In the genomic region with DNA sequence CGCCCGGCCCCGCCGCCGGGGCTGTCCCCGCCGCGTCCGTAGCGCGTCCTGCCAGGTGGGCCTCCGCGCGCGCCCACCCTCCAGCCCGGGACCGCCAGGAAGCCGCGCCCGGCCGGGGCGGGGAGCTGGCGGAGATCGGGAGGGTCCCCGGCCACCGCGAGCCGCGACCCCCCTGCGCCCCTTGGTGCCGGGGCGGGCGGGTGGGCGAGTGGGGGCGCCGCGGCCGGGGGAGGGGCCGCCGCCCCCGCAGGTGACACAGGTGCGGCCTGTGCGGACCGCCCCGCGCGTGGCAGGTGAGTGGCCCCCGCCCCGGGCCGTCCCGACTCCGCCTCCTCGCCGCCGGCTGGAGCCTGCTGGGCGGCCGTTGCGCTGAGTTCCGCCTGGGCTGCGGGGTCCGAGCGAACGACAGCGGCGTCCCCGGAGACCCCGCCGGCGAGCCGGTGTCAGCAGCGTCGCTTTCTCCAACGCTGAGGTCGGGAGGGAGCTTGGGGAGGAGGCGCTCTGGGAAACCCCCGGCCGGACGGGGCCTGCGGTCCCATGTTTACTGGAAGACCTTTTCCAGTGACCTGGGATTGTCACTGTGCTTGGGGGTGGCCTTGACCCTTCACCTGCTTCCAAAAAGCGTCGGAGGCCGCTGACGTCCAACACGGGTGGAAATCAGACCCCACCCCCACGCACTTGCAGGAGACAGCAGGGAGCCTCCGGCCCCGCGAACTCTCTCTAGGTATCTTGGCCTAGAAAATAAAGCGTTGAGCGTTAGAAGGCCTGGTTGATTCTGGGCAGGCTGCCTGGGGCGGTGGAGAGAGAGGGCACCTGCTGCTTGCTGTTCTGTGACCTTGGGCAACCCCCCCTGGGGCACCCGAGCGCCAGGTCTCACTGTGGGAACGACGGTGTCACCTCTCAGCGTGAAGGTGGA, we compare ENCODE assay signal across 8 cellular contexts. TPM values are rescaled to one million over a fixed set of nuclear protein-coding genes. Genes with fewer than 3 reads are reported as not detected.
DNase-seq lines count a peak whose midpoint lies in the region; ATAC-seq and TF ChIP-seq lines count a peak whose summit lies in the region.

No MANE protein-coding gene starts in this region.

- no peaks in the 10 kb centered on the region for H3K9me3 Mint-ChIP-seq in CD8-positive, alpha-beta memory T cell
- H3K9me3 Mint-ChIP-seq in activated CD8-positive, alpha-beta T cell treated with anti-CD3 and anti-CD28 coated beads for 36 hours = no peaks in the 10 kb centered on the region

- H3K9me3 ChIP-seq in CD8-positive, alpha-beta memory T cell (ENCODE audit: low read length) = no peaks in the 10 kb centered on the region
- no peaks in the 10 kb centered on the region for H3K9me3 ChIP-seq in thoracic aorta

- H3K4me1 ChIP-seq in CD8-positive, alpha-beta memory T cell (ENCODE audit: insufficient read depth, low read length) = peaks cover 50% of the 10 kb centered on the region
- H3K4me1 ChIP-seq in thoracic aorta (ENCODE audit: control insufficient read depth in 1 of 2, low read depth in 2 of 2) = peaks cover under 1 to 23% of the 10 kb centered on the region in 2 donors

- peaks cover 8% of the 10 kb centered on the region for H3K36me3 ChIP-seq in CD8-positive, alpha-beta memory T cell (ENCODE audit: insufficient read depth, low read length)
- peaks cover 10% of the 10 kb centered on the region for H3K36me3 ChIP-seq in thoracic aorta

- H3K36me3 Mint-ChIP-seq in CD8-positive, alpha-beta memory T cell = peaks cover 0 to 40% (median 3%) of the 10 kb centered on the region in 3 donors
- peaks cover 25% of the 10 kb centered on the region for H3K36me3 Mint-ChIP-seq in activated CD8-positive, alpha-beta T cell treated with anti-CD3 and anti-CD28 coated beads for 36 hours (ENCODE audit: low read depth)

- TF ChIP-seq CTCF in HL-60 (IDR thresholded peaks at IDR 0.05; ENCODE audit: insufficient read depth, low read length) (no peak), thoracic aorta (IDR thresholded peaks at IDR 0.05) (no peak)
- TF ChIP-seq CTCF in activated CD8-positive, alpha-beta T cell treated with anti-CD3 and anti-CD28 coated beads for 36 hours (IDR thresholded peaks at IDR 0.05) = no peak

- H3K4me3 Mint-ChIP-seq in CD8-positive, alpha-beta memory T cell = peak overlapping the region; percentile 80 to 94 (median 87)
- peak overlapping the region; percentile 76 for H3K4me3 Mint-ChIP-seq in activated CD8-positive, alpha-beta T cell treated with anti-CD3 and anti-CD28 coated beads for 36 hours

- H3K27me3 ChIP-seq in CD8-positive, alpha-beta memory T cell (ENCODE audit: insufficient read depth, low read length, poor library complexity, severe bottlenecking) = no peaks in the 10 kb centered on the region
- H3K27me3 ChIP-seq in HL-60 (ENCODE audit: insufficient read depth, poor library complexity, severe bottlenecking) (no peaks in the 10 kb centered on the region), thoracic aorta (replicated peaks; ENCODE audit: insufficient read depth) (no peaks in the 10 kb centered on the region)

- POLR2A ChIA-PET in CD8-positive, alpha-beta memory T cell (lab: Charles Lee) = interaction anchor here (0.8 to 1.4 kb wide), 4 partner anchors 48 to 142 kb away, joined by 3 to 4 read pairs (median 3); no protein-coding TSS in a partner anchor
- POLR2A ChIA-PET in activated CD8-positive, alpha-beta T cell treated with anti-CD3 and anti-CD28 coated beads for 36 hours (lab: Charles Lee) = interaction anchor here (0.8 to 1.5 kb wide), 4 partner anchors 9 to 52 kb away, joined by 3 to 4 read pairs (median 3); no protein-coding TSS in a partner anchor

- peak overlapping the region; percentile 72 to 92 (median 86) for H3K27ac Mint-ChIP-seq in CD8-positive, alpha-beta memory T cell
- peak overlapping the region; percentile 68 for H3K27ac Mint-ChIP-seq in activated CD8-positive, alpha-beta T cell treated with anti-CD3 and anti-CD28 coated beads for 36 hours

- CTCF ChIA-PET in CD8-positive, alpha-beta memory T cell (lab: Charles Lee) = interaction anchor here (1.1 to 1.9 kb wide), 4 partner anchors 26 to 371 kb away, joined by 3 to 5 read pairs (median 3); no protein-coding TSS in a partner anchor
- CTCF ChIA-PET in activated CD8-positive, alpha-beta T cell treated with anti-CD3 and anti-CD28 coated beads for 36 hours (lab: Charles Lee) = interaction anchor here (1.1 to 7.2 kb wide), 7 partner anchors 20 to 138 kb away, joined by 3 to 47 read pairs (median 7); no protein-coding TSS in a partner anchor

- peak; percentile 17 for ATAC-seq in GM19468 (IDR thresholded peaks at IDR 0.05; ENCODE audit: extremely low read depth, unreplicated experiment)
- peak; percentile 66 for ATAC-seq in activated CD8-positive, alpha-beta T cell treated with anti-CD3 and anti-CD28 coated beads for 36 hours
- ATAC-seq in thoracic aorta (ENCODE audit: insufficient number of reproducible peaks, low FRiP score, low read depth) = no peak

- peak overlapping the region; percentile 61 for H3K27ac ChIP-seq in CD8-positive, alpha-beta memory T cell (ENCODE audit: low read depth, low read length)
- H3K27ac ChIP-seq in HL-60 (replicated peaks) (peak overlapping the region; percentile 40), epithelial cell of prostate (peak overlapping the region; percentile 68), thoracic aorta (peak overlapping the region; percentile 72 to 75)

- intact Hi-C loops in activated CD8-positive, alpha-beta T cell treated with anti-CD3 and anti-CD28 coated beads for 36 hours (cut with micrococcal nuclease) = loop anchor here (10.0 kb wide), 1 partner anchor 306 kb away; no protein-coding TSS in a partner anchor

- no peaks in the 10 kb centered on the region for H3K27me3 Mint-ChIP-seq in CD8-positive, alpha-beta memory T cell
- peaks cover 2% of the 10 kb centered on the region for H3K27me3 Mint-ChIP-seq in activated CD8-positive, alpha-beta T cell treated with anti-CD3 and anti-CD28 coated beads for 36 hours

- H3K4me3 ChIP-seq in CD8-positive, alpha-beta memory T cell (ENCODE audit: low read length) = peak overlapping the region; percentile 68
- H3K4me3 ChIP-seq in HL-60 (replicated peaks; ENCODE audit: insufficient read depth, low read length) (peak overlapping the region; percentile 48), thoracic aorta (peak overlapping the region; percentile 86)

- peak; percentile 24 to 65 (median 39) for DNase-seq in CD8-positive, alpha-beta memory T cell
- peak in 1 of 2 experiments; percentile 30 for DNase-seq in HL-60 (ENCODE audit: low read depth in 1 of 2, low spot score in 1 of 2)
- peak; percentile 53 for DNase-seq in activated CD8-positive, alpha-beta T cell treated with anti-CD3 and anti-CD28 coated beads for 36 hours
- no peak for DNase-seq in epithelial cell of prostate (ENCODE audit: low read depth, low spot score)
- DNase-seq in myocyte (ENCODE audit: low read depth) = peak; percentile 46
- no peak for DNase-seq in thoracic aorta (ENCODE audit: low spot score)
- no peak for DNase-seq in SKM-1 (lab: John Stamatoyannopoulos, UW; ENCODE audit: unreplicated experiment)

- H3K4me1 Mint-ChIP-seq in CD8-positive, alpha-beta memory T cell = peaks cover 45 to 53% (median 49%) of the 10 kb centered on the region in 3 donors
- H3K4me1 Mint-ChIP-seq in activated CD8-positive, alpha-beta T cell treated with anti-CD3 and anti-CD28 coated beads for 36 hours (ENCODE audit: low read depth) = peaks cover 38% of the 10 kb centered on the region

RNA-seq across cellular contexts. Expression of gene KLHL36, which starts 0.5 kb away (rescaled TPM):
- total RNA-seq in CD8-positive, alpha-beta memory T cell = 10 to 100 TPM; 39.7 to 41.2 TPM
- polyA plus RNA-seq in CD8-positive, alpha-beta memory T cell = 34.0 TPM
- total RNA-seq in activated CD8-positive, alpha-beta T cell treated with anti-CD3 and anti-CD28 coated beads for 36 hours = 10 to 100 TPM; 41.0 to 44.0 TPM
- total RNA-seq in myocyte (56.0 and 67.2 TPM in 2 replicates), thoracic aorta (10 to 100 TPM; 63.9 to 79.7 TPM)
- 31.3 TPM for polyA plus RNA-seq in myocyte (2012)

RNA-seq across cellular contexts. Expression of gene COTL1, which starts 31.0 kb away (rescaled TPM):
- 100 to 1,000 TPM; 373 to 388 TPM for total RNA-seq in CD8-positive, alpha-beta memory T cell
- polyA plus RNA-seq in CD8-positive, alpha-beta memory T cell = 653 TPM
- total RNA-seq in activated CD8-positive, alpha-beta T cell treated with anti-CD3 and anti-CD28 coated beads for 36 hours = 100 to 1,000 TPM; 664 to 677 TPM
- total RNA-seq in myocyte = 14.5 and 16.8 TPM in 2 replicates
- 37.5 TPM for polyA plus RNA-seq in myocyte (2012)
- total RNA-seq in thoracic aorta = 10 to 100 TPM; 32.0 to 46.8 TPM

RNA-seq across cellular contexts. Expression of gene USP10, which starts 50.9 kb away (rescaled TPM):
- 100 to 1,000 TPM; 143 to 146 TPM for total RNA-seq in CD8-positive, alpha-beta memory T cell
- 86.1 TPM for polyA plus RNA-seq in CD8-positive, alpha-beta memory T cell
- 100 to 1,000 TPM; 116 TPM for total RNA-seq in activated CD8-positive, alpha-beta T cell treated with anti-CD3 and anti-CD28 coated beads for 36 hours
- total RNA-seq in myocyte = 49.8 and 53.2 TPM in 2 replicates
- polyA plus RNA-seq in myocyte (2012) = 37.4 TPM
- total RNA-seq in thoracic aorta = 10 to 100 TPM; 36.7 to 85.2 TPM

Comparison
In these comparisons a context has a peak if more than half of its experiments do, and no peak if none do; other contexts are left out.
1. DNase-seq: peak in CD8-positive, alpha-beta memory T cell (5 of 5), activated CD8-positive, alpha-beta T cell treated with anti-CD3 and anti-CD28 coated beads for 36 hours (single experiment) and myocyte (single experiment); none in epithelial cell of prostate (single experiment), thoracic aorta (single experiment) and SKM-1 (single experiment).
2. RNA of gene COTL1, which starts 31.0 kb away (total RNA-seq): 664 to 677 TPM in activated CD8-positive, alpha-beta T cell treated with anti-CD3 and anti-CD28 coated beads for 36 hours and 373 to 388 TPM in CD8-positive, alpha-beta memory T cell; 32.0 to 46.8 TPM in thoracic aorta and 14.5 to 16.8 TPM in myocyte; every median in the first group is over 4 times any median in the second.
3. Peak in every context shown above with its lines, with median percentiles within 50 percentile points of each other: H3K27ac ChIP-seq and H3K4me3 ChIP-seq.